8 cellular contexts compared by ENCODE assay signal in the genomic region with DNA sequence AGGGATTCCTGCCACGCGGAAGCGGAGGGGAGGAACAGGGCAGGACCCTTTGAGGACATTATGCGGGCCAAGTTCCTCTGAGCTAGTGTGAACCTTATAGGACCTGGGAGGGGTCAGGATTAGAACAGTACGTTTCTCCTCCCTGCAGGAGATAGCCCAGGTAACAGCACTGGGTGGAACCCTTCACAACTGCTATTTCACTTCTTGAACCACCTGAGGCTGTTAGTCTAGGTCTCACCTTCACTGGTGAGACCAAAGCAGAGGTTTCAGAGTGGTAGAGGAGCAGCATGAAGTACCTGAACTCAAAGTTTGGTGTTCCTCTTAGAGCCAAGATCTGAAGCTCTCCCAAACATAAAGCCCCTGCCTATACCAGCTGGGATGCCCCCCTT. TPM values are rescaled to one million over a fixed set of nuclear protein-coding genes. Genes with fewer than 3 reads are reported as not detected.
DNase-seq lines count a peak whose midpoint lies in the region; ATAC-seq and TF ChIP-seq lines count a peak whose summit lies in the region.

No MANE protein-coding gene starts in this region.

- peak overlapping the region; percentile 91 for H3K27ac Mint-ChIP-seq in activated naive CD4-positive, alpha-beta T cell treated with anti-CD3 and anti-CD28 coated beads, Interleukin-2, amount 50 U/mL, for 24 hours
- H3K27ac Mint-ChIP-seq in MCF 10A (ENCODE audit: low read depth, unreplicated experiment), result peak overlapping the region; percentile 80

- POLR2A ChIA-PET in MCF 10A (lab: Yijun Ruan, JAX), result interaction anchor here (0.7 to 6.1 kb wide), 22 partner anchors 11 to 176 kb away, joined by 3 to 188 read pairs (median 8); a partner anchor contains a TSS

- H3K4me3 ChIP-seq in mesodermal cell (ENCODE audit: extremely low read depth, insufficient read depth, low read length, poor library complexity, severe bottlenecking) (peak overlapping the region; percentile 36), upper lobe of right lung (peak overlapping the region; percentile 59)

- peaks cover 45% of the 10 kb centered on the region for H3K4me1 Mint-ChIP-seq in activated naive CD4-positive, alpha-beta T cell treated with anti-CD3 and anti-CD28 coated beads, Interleukin-2, amount 50 U/mL, for 24 hours
- peaks cover 30% of the 10 kb centered on the region for H3K4me1 Mint-ChIP-seq in MCF 10A (ENCODE audit: insufficient read depth, unreplicated experiment)

- CTCF ChIA-PET in MCF 10A (lab: Yijun Ruan, JAX), result interaction anchor here (0.6 to 3.3 kb wide), 19 partner anchors 10 to 182 kb away, joined by 3 to 42 read pairs (median 6); a partner anchor contains a TSS

- H3K4me3 Mint-ChIP-seq in activated naive CD4-positive, alpha-beta T cell treated with anti-CD3 and anti-CD28 coated beads, Interleukin-2, amount 50 U/mL, for 24 hours, result peak overlapping the region; percentile 90
- peak overlapping the region; percentile 77 for H3K4me3 Mint-ChIP-seq in MCF 10A (ENCODE audit: unreplicated experiment)

- BruUV-seq in MCF 10A (replicated peaks; lab: Mats Ljungman, UMichigan), result no TSS peak

- H3K9me3 Mint-ChIP-seq in activated naive CD4-positive, alpha-beta T cell treated with anti-CD3 and anti-CD28 coated beads, Interleukin-2, amount 50 U/mL, for 24 hours, result no peaks in the 10 kb centered on the region
- H3K9me3 Mint-ChIP-seq in MCF 10A (ENCODE audit: unreplicated experiment), result no peaks in the 10 kb centered on the region

- H3K9me3 ChIP-seq in mesodermal cell (ENCODE audit: control insufficient read depth, low read length) (no peaks in the 10 kb centered on the region), upper lobe of right lung (no peaks in the 10 kb centered on the region)

- TF ChIP-seq CTCF in MCF 10A (IDR thresholded peaks at IDR 0.05; ENCODE audit: unreplicated experiment) (no peak), upper lobe of right lung (IDR thresholded peaks at IDR 0.05) (no peak), GM13977 (IDR thresholded peaks at IDR 0.05; ENCODE audit: extremely low read depth, insufficient read depth, missing control alignments) (no peak)

- H3K4me1 ChIP-seq in mesodermal cell (ENCODE audit: control insufficient read depth, insufficient read depth, low read length, poor library complexity, severe bottlenecking), result peaks cover 20% of the 10 kb centered on the region
- peaks cover 36% of the 10 kb centered on the region for H3K4me1 ChIP-seq in upper lobe of right lung

- H3K27me3 Mint-ChIP-seq in activated naive CD4-positive, alpha-beta T cell treated with anti-CD3 and anti-CD28 coated beads, Interleukin-2, amount 50 U/mL, for 24 hours, result no peaks in the 10 kb centered on the region
- no peaks in the 10 kb centered on the region for H3K27me3 Mint-ChIP-seq in MCF 10A (ENCODE audit: insufficient read depth, unreplicated experiment)

- no peaks in the 10 kb centered on the region for H3K27me3 ChIP-seq in upper lobe of right lung

- DNase-seq in activated naive CD4-positive, alpha-beta T cell treated with anti-CD3 and anti-CD28 coated beads, Interleukin-2, amount 50 U/mL, for 16 hours, result no peak
- no peak for DNase-seq in MCF 10A (ENCODE audit: unreplicated experiment)
- no peak for DNase-seq in upper lobe of right lung
- no peak for DNase-seq in KBM-7
- DNase-seq in NCI-H1436 treated with DMSO at 0.1 percent for 48 hours (lab: John Stamatoyannopoulos, UW), result no peak
- no peak for DNase-seq in GM13977 (ENCODE audit: low spot score)

- 49 to 75% methylated on average over 2 to 5 of the region's 5 CpGs for WGBS in mesodermal cell (ENCODE audit: insufficient coverage in 2 of 2), 2 experiments

- ATAC-seq in upper lobe of right lung, result peak; percentile 72

- peaks cover 65% of the 10 kb centered on the region for H3K36me3 ChIP-seq in mesodermal cell (ENCODE audit: control insufficient read depth, insufficient read depth, low read length)
- H3K36me3 ChIP-seq in upper lobe of right lung, result peaks cover 67% of the 10 kb centered on the region

- in situ Hi-C loops in KBM-7 (cut with MboI; ENCODE audit: low pct_unique_long_range_greater_than_20kb, low sequenced_read_pairs), result no loop called here
- in situ Hi-C loops in GM13977 (cut with MboI; ENCODE audit: low pct_unique_long_range_greater_than_20kb, low sequenced_read_pairs, unreplicated experiment), result no loop called here

- intact Hi-C loops in MCF 10A (cut with micrococcal nuclease) (loop anchor here (5.0 to 10.0 kb wide), 2 partner anchors 146 to 303 kb away; a partner anchor contains a TSS), upper lobe of right lung (cut with DNase I) (no loop called here)

- peaks cover 17% of the 10 kb centered on the region for H3K36me3 Mint-ChIP-seq in activated naive CD4-positive, alpha-beta T cell treated with anti-CD3 and anti-CD28 coated beads, Interleukin-2, amount 50 U/mL, for 24 hours
- peaks cover 87% of the 10 kb centered on the region for H3K36me3 Mint-ChIP-seq in MCF 10A (ENCODE audit: insufficient read depth, unreplicated experiment)

- H3K27ac ChIP-seq in mesodermal cell (ENCODE audit: low read depth, low read length, severe bottlenecking) (peak overlapping the region; percentile 92), upper lobe of right lung (peak overlapping the region; percentile 97)

RNA-seq across cellular contexts. Expression of a gene that starts 0.8 kb away (rescaled TPM):
- total RNA-seq in MCF 10A (2022), result 25.3 and 35.3 TPM in 2 replicates
- polyA plus RNA-seq in mesodermal cell (2013, experiment 1 of 2), result 6.7 TPM
- polyA plus RNA-seq in mesodermal cell (2013, experiment 2 of 2), result 6.3 TPM
- total RNA-seq in upper lobe of right lung, result 21.4 TPM

RNA-seq across cellular contexts. Expression of a gene that starts 9.0 kb away (rescaled TPM):
- 105 and 107 TPM in 2 replicates for total RNA-seq in MCF 10A (2022)
- 35.2 TPM for polyA plus RNA-seq in mesodermal cell (2013, experiment 1 of 2)
- polyA plus RNA-seq in mesodermal cell (2013, experiment 2 of 2), result 31.7 TPM
- 19.4 TPM for total RNA-seq in upper lobe of right lung

RNA-seq across cellular contexts. Expression of a gene that starts 16.1 kb away (rescaled TPM):
- total RNA-seq in MCF 10A (2022), result 22.7 and 28.1 TPM in 2 replicates
- 21.1 TPM for polyA plus RNA-seq in mesodermal cell (2013, experiment 1 of 2)
- 17.3 TPM for polyA plus RNA-seq in mesodermal cell (2013, experiment 2 of 2)
- 25.8 TPM for total RNA-seq in upper lobe of right lung

RNA-seq across cellular contexts. Expression of a gene that starts 16.3 kb away (rescaled TPM):
- total RNA-seq in MCF 10A (2022), result 84.0 and 119 TPM in 2 replicates
- polyA plus RNA-seq in mesodermal cell (2013, experiment 1 of 2), result 51.5 TPM
- polyA plus RNA-seq in mesodermal cell (2013, experiment 2 of 2), result 47.7 TPM
- 89.4 TPM for total RNA-seq in upper lobe of right lung
